ENCODE assay signal across 8 cellular contexts in the genomic region with DNA sequence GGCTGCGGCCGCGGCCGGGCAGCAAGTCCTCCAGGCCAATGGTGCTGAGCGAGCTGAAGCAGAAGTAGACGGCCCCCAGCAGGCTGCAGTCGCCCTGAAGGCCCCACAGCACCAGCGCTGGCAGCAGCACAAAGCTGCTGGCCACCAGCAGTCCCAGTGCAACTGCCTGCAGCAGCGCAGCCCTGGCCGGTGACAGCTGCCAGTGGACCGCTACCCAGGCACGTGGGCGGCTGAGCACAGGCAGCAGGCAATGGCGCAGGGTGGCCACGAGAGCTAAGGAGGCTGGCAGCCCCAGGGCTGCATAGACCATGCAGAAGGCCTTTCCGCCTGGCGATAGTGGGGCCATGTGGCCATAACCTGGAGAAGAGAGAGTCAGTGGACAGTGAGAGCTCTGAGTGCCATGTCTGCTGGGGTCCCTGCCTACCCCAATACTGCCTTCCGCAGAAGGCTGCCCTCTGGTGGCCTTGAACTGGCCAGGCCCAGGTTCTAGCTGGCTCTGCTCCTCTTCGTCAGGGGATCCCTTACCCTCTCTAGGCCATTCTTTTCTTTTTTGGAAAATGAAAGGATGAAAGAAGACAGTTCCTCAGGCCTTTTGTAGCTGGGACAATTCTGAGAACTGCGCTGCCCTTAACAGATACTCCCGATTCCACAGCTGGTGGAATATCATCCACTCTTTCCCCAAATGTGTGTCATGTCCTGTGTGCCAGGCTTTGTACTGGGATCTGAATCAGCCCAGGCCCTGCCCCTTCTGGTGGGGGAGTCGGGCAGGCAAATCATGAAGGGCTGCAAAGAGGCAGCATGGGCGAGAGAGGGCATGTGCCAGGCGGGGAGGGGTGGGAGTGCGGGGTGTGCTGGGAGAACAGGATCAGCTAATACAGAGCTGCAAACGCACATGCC. TPM values are rescaled to one million over a fixed set of nuclear protein-coding genes. Genes with fewer than 3 reads are reported as not detected.
A peak's percentile ranks its signal among the peaks of the same experiment; 100 is the strongest.
DNase-seq lines count a peak whose midpoint lies in the region; ATAC-seq and TF ChIP-seq lines count a peak whose summit lies in the region.

No MANE protein-coding gene starts in this region.

- H3K27ac ChIP-seq in mesenchymal stem cell (ENCODE audit: low read length, poor library complexity, severe bottlenecking): no peak overlapping the region
- no peak overlapping the region for H3K27ac ChIP-seq in aorta (ENCODE audit: low read depth in 1 of 2, low read length in 2 of 2)

- peaks cover 9% of the 10 kb centered on the region for H3K79me1 ChIP-seq in mesenchymal stem cell (replicated peaks; ENCODE audit: low read length, poor library complexity, severe bottlenecking)

- H3K18ac ChIP-seq in mesenchymal stem cell (ENCODE audit: low read depth in 1 of 2, low read length in 2 of 2): peak overlapping the region; percentile 30 to 67

- H2AFZ ChIP-seq in mesenchymal stem cell (ENCODE audit: low read depth, low read length): no peak overlapping the region

- no peak overlapping the region for H3K4me2 ChIP-seq in mesenchymal stem cell (ENCODE audit: low read length, poor library complexity, severe bottlenecking)

- no peak overlapping the region for H3K4me3 ChIP-seq in choroid plexus epithelial cell (ENCODE audit: low read depth, low read length)
- H3K4me3 ChIP-seq in mesenchymal stem cell (ENCODE audit: insufficient read depth in 1 of 2, low read depth in 1 of 2, low read length in 2 of 2): peak overlapping the region in 1 of 2 experiments; percentile 9
- no peak overlapping the region for H3K4me3 ChIP-seq in aorta (ENCODE audit: low read length in 2 of 2)

- H2BK5ac ChIP-seq in mesenchymal stem cell (ENCODE audit: low read depth, low read length, poor library complexity, severe bottlenecking): no peak overlapping the region

- 89% methylated on average over 26 of the region's 26 CpGs for WGBS in mesenchymal stem cell
- WGBS in aorta, 2 donors: 53 to 55% methylated on average over 26 of the region's 26 CpGs

- peak; percentile 79 for DNase-seq in activated effector memory CD4-positive, alpha-beta T cell treated with anti-CD3 and anti-CD28 coated beads, Interleukin-2, amount 50 U/mL, for 16 hours
- DNase-seq in activated effector memory CD4-positive, alpha-beta T cell treated with Interleukin-2 at 50 U/mL for 16 hours: no peak
- DNase-seq in SK-N-DZ (ENCODE audit: low spot score): peak; percentile 72
- no peak for DNase-seq in choroid plexus epithelial cell (ENCODE audit: low read depth)
- peak; percentile 57 for DNase-seq in mesenchymal stem cell
- DNase-seq in aorta: peak; percentile 75 to 83
- no peak for DNase-seq in RKO (ENCODE audit: low spot score)

- H2BK120ac ChIP-seq in mesenchymal stem cell (ENCODE audit: low read depth, low read length): no peak overlapping the region

- H3K4me1 ChIP-seq in mesenchymal stem cell (ENCODE audit: control insufficient read depth, insufficient read depth, low read depth, low read length) (peaks cover 33% of the 10 kb centered on the region), aorta (ENCODE audit: control insufficient read depth in 1 of 2, insufficient read depth in 2 of 2, low read length in 2 of 2) (no peaks in the 10 kb centered on the region)

- H3K27me3 ChIP-seq in mesenchymal stem cell (ENCODE audit: control insufficient read depth in 1 of 2, insufficient read depth in 1 of 2, low read length in 2 of 2) (no peaks in the 10 kb centered on the region), aorta (ENCODE audit: control insufficient read depth in 1 of 2, insufficient read depth in 2 of 2, low read length in 1 of 2) (no peaks in the 10 kb centered on the region)

- H2BK12ac ChIP-seq in mesenchymal stem cell (ENCODE audit: low read length in 2 of 2): no peak overlapping the region

- intact Hi-C loops in aorta (cut with DNase I): loop anchor here (2.0 to 5.0 kb wide), 2 partner anchors 17 to 51 kb away; a partner anchor contains a TSS

- no peak overlapping the region for H3K23ac ChIP-seq in mesenchymal stem cell (ENCODE audit: low read length in 2 of 2)

- H2BK15ac ChIP-seq in mesenchymal stem cell (ENCODE audit: low read depth, poor library complexity, severe bottlenecking): no peak overlapping the region

- peak; percentile 76 for TF ChIP-seq CTCF in choroid plexus epithelial cell (conservative IDR thresholded peaks at IDR 0.05; ENCODE audit: low read depth, low read length)

- H2AK5ac ChIP-seq in mesenchymal stem cell (ENCODE audit: low read length, severe bottlenecking): no peak overlapping the region

- H3K9ac ChIP-seq in mesenchymal stem cell (ENCODE audit: low read length): no peak overlapping the region

- ATAC-seq in aorta (ENCODE audit: low FRiP score) (peak; percentile 62), GM19395 (IDR thresholded peaks at IDR 0.05; ENCODE audit: unreplicated experiment) (no peak)

- no peak overlapping the region for H4K91ac ChIP-seq in mesenchymal stem cell (ENCODE audit: low read length)

- H3K36me3 ChIP-seq in mesenchymal stem cell (ENCODE audit: control insufficient read depth in 1 of 2, insufficient read depth in 2 of 2, low read depth in 1 of 2, low read length in 2 of 2) (peaks cover 43 to 55% of the 10 kb centered on the region in 2 experiments), aorta (ENCODE audit: control insufficient read depth in 1 of 2, insufficient read depth in 2 of 2, low read length in 1 of 2) (peaks cover 0 to 6% of the 10 kb centered on the region in 2 donors)

- H3K9me3 ChIP-seq in mesenchymal stem cell (ENCODE audit: control insufficient read depth, low read length) (no peaks in the 10 kb centered on the region), aorta (ENCODE audit: control insufficient read depth, low read length) (no peaks in the 10 kb centered on the region)

- no peak overlapping the region for H3K14ac ChIP-seq in mesenchymal stem cell (ENCODE audit: low read length in 2 of 2)

- peak overlapping the region in 1 of 2 experiments; percentile 82 for H3K4ac ChIP-seq in mesenchymal stem cell (ENCODE audit: low read depth in 1 of 2, low read length in 2 of 2)

- H4K8ac ChIP-seq in mesenchymal stem cell (ENCODE audit: low read length): peak overlapping the region; percentile 72

RNA-seq across cellular contexts. Expression of a gene that starts 1.8 kb away (rescaled TPM):
- polyA plus RNA-seq in SK-N-DZ (2014; cell fraction: cytosol; rRNA removed): 0.19 and 0.38 TPM in 2 replicates
- polyA plus RNA-seq in SK-N-DZ (2014; cell fraction: nucleus; rRNA removed): 1.6 and 2.0 TPM in 2 replicates
- 0.04 TPM for polyA plus RNA-seq in mesenchymal stem cell (2013, experiment 1 of 2)
- 0.08 TPM for polyA plus RNA-seq in mesenchymal stem cell (2013, experiment 2 of 2)
- total RNA-seq in aorta: 1 to 10 TPM in 1 of 2 donors, under 1 TPM in 1; 0.93 to 1.3 TPM
- 1 to 10 TPM in 1 of 2 donors, not detected in 1; 7.3 TPM for polyA plus RNA-seq in aorta

RNA-seq across cellular contexts. Expression of a gene that starts 17.9 kb away (rescaled TPM):
- polyA plus RNA-seq in SK-N-DZ (2014; cell fraction: cytosol; rRNA removed): 4.4 and 10.3 TPM in 2 replicates
- 6.3 and 10.7 TPM in 2 replicates for polyA plus RNA-seq in SK-N-DZ (2014; cell fraction: nucleus; rRNA removed)
- polyA plus RNA-seq in mesenchymal stem cell (2013, experiment 1 of 2): 22.5 TPM
- polyA plus RNA-seq in mesenchymal stem cell (2013, experiment 2 of 2): 22.6 TPM
- 100 to 1,000 TPM; 235 to 266 TPM for total RNA-seq in aorta
- polyA plus RNA-seq in aorta: 100 to 1,000 TPM in 1 of 2 donors, 10 to 100 TPM in 1; 53.2 to 316 TPM

RNA-seq across cellular contexts. Expression of a gene that starts 20.3 kb away (rescaled TPM):
- 14.1 and 19.2 TPM in 2 replicates for polyA plus RNA-seq in SK-N-DZ (2014; cell fraction: cytosol; rRNA removed)
- polyA plus RNA-seq in SK-N-DZ (2014; cell fraction: nucleus; rRNA removed): 13.2 and 13.3 TPM in 2 replicates
- polyA plus RNA-seq in mesenchymal stem cell (2013, experiment 1 of 2): 36.7 TPM
- 36.1 TPM for polyA plus RNA-seq in mesenchymal stem cell (2013, experiment 2 of 2)
- total RNA-seq in aorta: 10 to 100 TPM; 51.3 to 87.9 TPM
- 10 to 100 TPM; 34.2 to 78.8 TPM for polyA plus RNA-seq in aorta

RNA-seq across cellular contexts. Expression of a gene that starts 21.4 kb away (rescaled TPM):
- polyA plus RNA-seq in SK-N-DZ (2014; cell fraction: cytosol; rRNA removed): 59.4 and 85.8 TPM in 2 replicates
- 44.3 and 61.6 TPM in 2 replicates for polyA plus RNA-seq in SK-N-DZ (2014; cell fraction: nucleus; rRNA removed)
- 50.0 TPM for polyA plus RNA-seq in mesenchymal stem cell (2013, experiment 1 of 2)
- 53.5 TPM for polyA plus RNA-seq in mesenchymal stem cell (2013, experiment 2 of 2)
- total RNA-seq in aorta: 10 to 100 TPM; 49.5 to 64.3 TPM
- polyA plus RNA-seq in aorta: 10 to 100 TPM; 67.5 to 83.4 TPM

RNA-seq across cellular contexts. Expression of a gene that starts 21.8 kb away (rescaled TPM):
- polyA plus RNA-seq in SK-N-DZ (2014; cell fraction: cytosol; rRNA removed): 14.6 and 18.7 TPM in 2 replicates
- polyA plus RNA-seq in SK-N-DZ (2014; cell fraction: nucleus; rRNA removed): 37.3 and 48.4 TPM in 2 replicates
- polyA plus RNA-seq in mesenchymal stem cell (2013, experiment 1 of 2): 21.5 TPM
- 19.8 TPM for polyA plus RNA-seq in mesenchymal stem cell (2013, experiment 2 of 2)
- 10 to 100 TPM; 24.8 to 28.8 TPM for total RNA-seq in aorta
- polyA plus RNA-seq in aorta: 10 to 100 TPM in 1 of 2 donors, 1 to 10 TPM in 1; 3.9 to 50.0 TPM

Comparison
In these comparisons a context has a peak if more than half of its experiments do, and no peak if none do; other contexts are left out.
1. DNase-seq: peak in activated effector memory CD4-positive, alpha-beta T cell treated with anti-CD3 and anti-CD28 coated beads, Interleukin-2, amount 50 U/mL, for 16 hours (single experiment), SK-N-DZ (single experiment), mesenchymal stem cell (single experiment) and aorta (2 of 2); none in activated effector memory CD4-positive, alpha-beta T cell treated with Interleukin-2 at 50 U/mL for 16 hours (single experiment), choroid plexus epithelial cell (single experiment) and RKO (single experiment).